8 cellular contexts compared by ENCODE assay signal in the genomic region with DNA sequence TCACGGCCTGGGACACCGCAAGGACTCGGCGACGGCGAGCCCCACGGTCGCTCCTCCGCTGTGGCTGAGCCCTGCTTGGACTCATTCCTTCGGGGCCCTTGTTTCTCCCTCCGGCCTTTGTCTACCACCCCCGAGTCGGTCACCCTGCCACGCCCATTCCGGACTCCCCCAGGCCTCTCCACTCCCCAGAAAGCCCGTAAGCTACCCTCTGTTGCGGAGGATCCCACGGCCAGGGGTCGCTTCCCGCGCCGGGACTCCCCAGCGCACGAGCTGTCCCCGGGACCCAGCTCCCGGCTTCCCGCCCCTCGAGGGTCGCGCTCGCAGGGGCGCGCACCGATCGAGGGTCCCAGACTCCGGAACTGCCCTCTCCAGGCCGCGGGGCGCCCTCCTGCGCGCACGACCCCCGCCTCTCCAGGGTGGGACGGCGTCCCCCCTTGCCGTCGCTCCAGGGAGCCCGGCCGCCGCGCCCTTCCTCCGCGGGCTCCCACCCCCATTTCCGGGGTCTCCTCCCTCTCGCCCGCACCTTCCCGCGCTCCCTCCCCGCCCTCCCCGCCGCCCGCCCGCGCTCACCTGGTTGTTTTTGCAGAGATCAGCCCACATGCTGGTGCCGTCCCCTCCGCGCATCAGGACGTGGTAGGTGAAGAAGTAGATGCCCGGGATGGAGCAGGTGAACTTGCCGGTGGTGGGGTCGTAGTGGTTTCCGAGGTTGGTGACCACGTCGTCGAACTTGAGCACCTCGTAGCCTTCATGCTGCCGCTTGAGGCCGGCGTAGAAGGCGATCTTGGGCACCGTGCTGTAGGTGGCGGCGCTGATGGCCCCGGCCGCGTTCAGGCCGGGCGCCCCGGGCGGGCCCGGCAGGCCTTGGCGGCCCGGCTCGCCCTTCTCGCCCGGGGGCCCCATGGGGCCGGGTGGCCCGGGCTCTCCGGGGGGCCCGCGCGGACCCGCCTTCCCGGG. TPM values are rescaled to one million over a fixed set of nuclear protein-coding genes. Genes with fewer than 3 reads are reported as not detected.
DNase-seq lines count a peak whose midpoint lies in the region; ATAC-seq and TF ChIP-seq lines count a peak whose summit lies in the region.

No MANE protein-coding gene starts in this region.

- peak in 1 of 2 donors; percentile 27 for DNase-seq in cardiac muscle cell (ENCODE audit: low read depth in 1 of 2, low spot score in 1 of 2)
- DNase-seq in cardiac septum (ENCODE audit: low spot score), result no peak
- no peak for DNase-seq in AML-193 (lab: John Stamatoyannopoulos, UW)
- no peak for DNase-seq in midbrain (lab: John Stamatoyannopoulos, UW)
- DNase-seq in NOMO-1 (lab: John Stamatoyannopoulos, UW; ENCODE audit: unreplicated experiment in 2 of 2), result no peak

- H3K9me3 ChIP-seq in cardiac muscle cell (ENCODE audit: low read depth) (no peaks in the 10 kb centered on the region), mesodermal cell (ENCODE audit: control insufficient read depth, low read length) (no peaks in the 10 kb centered on the region)

- WGBS in mesodermal cell (ENCODE audit: insufficient coverage in 2 of 2), 2 experiments, result 4% methylated on average over 78 to 85 of the region's 104 CpGs

- peaks cover 92% of the 10 kb centered on the region for H3K27me3 ChIP-seq in cardiac muscle cell

- H3K27ac ChIP-seq in cardiac muscle cell (no peak overlapping the region), mesodermal cell (ENCODE audit: low read depth, low read length, severe bottlenecking) (no peak overlapping the region)

- TF ChIP-seq CTCF in cardiac muscle cell (IDR thresholded peaks at IDR 0.05; ENCODE audit: low read depth, low read length), result no peak

- intact Hi-C loops in cardiac septum (cut with DNase I), result no loop called here

- no peak overlapping the region for H3K27ac Mint-ChIP-seq in activated naive CD4-positive, alpha-beta T cell treated with anti-CD3 and anti-CD28 coated beads, Interleukin-2, amount 50 U/mL, for 24 hours

- H3K36me3 Mint-ChIP-seq in activated naive CD4-positive, alpha-beta T cell treated with anti-CD3 and anti-CD28 coated beads, Interleukin-2, amount 50 U/mL, for 24 hours, result no peaks in the 10 kb centered on the region

- H3K4me3 Mint-ChIP-seq in activated naive CD4-positive, alpha-beta T cell treated with anti-CD3 and anti-CD28 coated beads, Interleukin-2, amount 50 U/mL, for 24 hours, result peak overlapping the region; percentile 78

- ATAC-seq in HG02970 (IDR thresholded peaks at IDR 0.05; ENCODE audit: low FRiP score, unreplicated experiment), result peak; percentile 27

- H3K27me3 Mint-ChIP-seq in activated naive CD4-positive, alpha-beta T cell treated with anti-CD3 and anti-CD28 coated beads, Interleukin-2, amount 50 U/mL, for 24 hours, result peaks cover 22% of the 10 kb centered on the region

- peaks cover 17% of the 10 kb centered on the region for H3K4me1 Mint-ChIP-seq in activated naive CD4-positive, alpha-beta T cell treated with anti-CD3 and anti-CD28 coated beads, Interleukin-2, amount 50 U/mL, for 24 hours

- H3K9me3 Mint-ChIP-seq in activated naive CD4-positive, alpha-beta T cell treated with anti-CD3 and anti-CD28 coated beads, Interleukin-2, amount 50 U/mL, for 24 hours, result no peaks in the 10 kb centered on the region

- H3K4me1 ChIP-seq in cardiac muscle cell (ENCODE audit: low read depth) (no peaks in the 10 kb centered on the region), mesodermal cell (ENCODE audit: control insufficient read depth, insufficient read depth, low read length, poor library complexity, severe bottlenecking) (no peaks in the 10 kb centered on the region)

- H3K4me3 ChIP-seq in cardiac muscle cell (peak overlapping the region; percentile 54), mesodermal cell (ENCODE audit: extremely low read depth, insufficient read depth, low read length, poor library complexity, severe bottlenecking) (peak overlapping the region; percentile 10)

- H3K36me3 ChIP-seq in cardiac muscle cell, result no peaks in the 10 kb centered on the region
- no peaks in the 10 kb centered on the region for H3K36me3 ChIP-seq in mesodermal cell (ENCODE audit: control insufficient read depth, insufficient read depth, low read length)

RNA-seq across cellular contexts. Expression of a gene that starts 1.5 kb away (rescaled TPM):
- total RNA-seq in cardiac muscle cell, result 0.35 TPM in 1 of 2 replicates, not detected in the other
- 0.42 TPM in 1 of 2 replicates, not detected in the other for polyA plus RNA-seq in cardiac muscle cell
- total RNA-seq in cardiac septum, result not detected
- polyA plus RNA-seq in mesodermal cell (2013, experiment 1 of 2), result 0.41 TPM
- 0.46 TPM for polyA plus RNA-seq in mesodermal cell (2013, experiment 2 of 2)
